In genomic region chr14:76022991-76023390, GRCh38 we compare ENCODE assay signal across 27 cellular contexts.
"Had no signal": no experiment of that assay in that cellular context is flagged by ENCODE, and none has a peak within 500 bp of the region (broad histone marks: within the 10 kb centered on the region; RNA-seq: fewer than 3 reads in every experiment).

No MANE protein-coding gene starts in this region.

- H3K9ac ChIP-seq: SK-N-SH had no signal

- H3K4me2 ChIP-seq: SK-N-SH had no signal

- ATAC-seq: activated CD8-positive, alpha-beta T cell treated with anti-CD3 and anti-CD28 coated beads, Interleukin-2, amount 10 ng/mL, durations not matched to agents 7 days and 5 days; activated naive CD4-positive, alpha-beta T cell treated with anti-CD3 and anti-CD28 coated beads, Interleukin-2, amount 50 U/mL, for 72 hours; activated naive CD8-positive, alpha-beta T cell treated with anti-CD3 and anti-CD28 coated beads, Interleukin-2, amount 50 U/mL, for 24 hours; Panc1 had no signal

- H3K4me3 ChIP-seq: SJCRH30 had no signal

- H3K4me1 ChIP-seq: SJCRH30 had no signal

- H3K27me3 ChIP-seq: SJCRH30 had no signal

- H3K36me3 ChIP-seq: SJCRH30 had no signal

- H3K27ac ChIP-seq: SJCRH30 had no signal

- DNase-seq: activated CD4-positive, alpha-beta T cell treated with anti-CD3 and anti-CD28 coated beads for 48 hours; activated CD4-positive, alpha-beta T cell treated with anti-CD3 and anti-CD28 coated beads, Interleukin-2, amount 50 U/mL, for 4 hours; activated CD4-positive, CD25-positive, alpha-beta regulatory T cell treated with anti-CD3 and anti-CD28 coated beads, Interleukin-2, amount 50 U/mL, for 72 hours; activated CD8-positive, alpha-beta T cell treated with anti-CD3 and anti-CD28 coated beads, Interleukin-2, amount 10 ng/mL, durations not matched to agents 7 days and 5 days; activated effector memory CD4-positive, alpha-beta T cell treated with Interleukin-2 at 50 U/mL for 16 hours; activated naive CD4-positive, alpha-beta T cell treated with Interleukin-2 at 50 U/mL for 16 hours; activated naive CD8-positive, alpha-beta T cell treated with anti-CD3 and anti-CD28 coated beads, Interleukin-2, amount 50 U/mL, for 24 hours; activated T-cell treated with anti-CD3 and anti-CD28 coated beads, Interleukin-2, amount 50 U/mL, for 24 hours; amygdala; caudate nucleus; Kasumi-1; KBM-7; NCI-H1105 treated with DMSO at 0.1 percent for 48 hours; NCI-H1436 treated with DMSO at 0.1 percent for 48 hours; NCI-H187 treated with DMSO at 0.1 percent for 48 hours; NCI-H2171; NCI-H2227 treated with DMSO at 0.1 percent for 48 hours; NCI-H446 treated with DMSO at 0.1 percent for 48 hours; NCI-H524 treated with DMSO at 0.1 percent for 48 hours; NCI-H82; OCI-M1; Right ventricle myocardium superior; RPMI8226; SJCRH30; SK-N-SH had no signal

- H3K9me3 ChIP-seq: SJCRH30, SK-N-SH had no signal
